19 cellular contexts compared by ENCODE assay signal in genomic region chr16:23120562-23120961, GRCh38. TPM values are rescaled to one million over a fixed set of nuclear protein-coding genes. Genes with fewer than 3 reads are reported as not detected.
DNase-seq lines count a peak whose midpoint lies in the region; ATAC-seq and TF ChIP-seq lines count a peak whose summit lies in the region.
"Had no signal": no experiment of that assay in that cellular context is flagged by ENCODE, and none has a peak within 500 bp of the region (broad histone marks: within the 10 kb centered on the region; RNA-seq: fewer than 3 reads in every experiment).

No MANE protein-coding gene starts in this region.

- BruUV-seq in MCF 10A (replicated peaks; lab: Mats Ljungman, UMichigan): no TSS peak

- no peak for TF ChIP-seq CTCF in HEK293 (tag by site-specific recombination; IDR thresholded peaks at IDR 0.05)
- TF ChIP-seq CTCF in MCF 10A (IDR thresholded peaks at IDR 0.05; ENCODE audit: unreplicated experiment): no peak
- TF ChIP-seq CTCF in suprapubic skin (IDR thresholded peaks at IDR 0.05): no peak
- TF ChIP-seq CTCF in mucosa of descending colon (IDR thresholded peaks at IDR 0.05): no peak

- ATAC-seq in memory B cell (ENCODE audit: low read depth) (no peak), mucosa of descending colon (no peak)
- ATAC-seq: lower lobe of right lung had no signal

- no peak overlapping the region for H3K4me3 Mint-ChIP-seq in MCF 10A (ENCODE audit: unreplicated experiment)
- no peak overlapping the region for H3K4me3 Mint-ChIP-seq in memory B cell
- H3K4me3 Mint-ChIP-seq: IgD-negative memory B cell, naive B cell had no signal

- POLR2A ChIA-PET in HEK293 (lab: Yijun Ruan, JAX): no interaction called here
- POLR2A ChIA-PET in MCF 10A (lab: Yijun Ruan, JAX): interaction anchor here (3.0 to 7.3 kb wide), 2 partner anchors 24 to 28 kb away, joined by 9 to 63 read pairs; partner anchors contain the start of gene USP31

- H3K27me3 Mint-ChIP-seq in MCF 10A (ENCODE audit: insufficient read depth, unreplicated experiment) (no peaks in the 10 kb centered on the region), memory B cell (no peaks in the 10 kb centered on the region)
- H3K27me3 Mint-ChIP-seq: IgD-negative memory B cell, naive B cell had no signal

- no peaks in the 10 kb centered on the region for H3K9me3 Mint-ChIP-seq in MCF 10A (ENCODE audit: unreplicated experiment)
- H3K9me3 Mint-ChIP-seq in memory B cell: no peaks in the 10 kb centered on the region
- H3K9me3 Mint-ChIP-seq: activated T-helper 2 cell treated with anti-CD3 and anti-CD28 coated beads, Interferon-gamma antibody, Interleukin-2, Interleukin-4, amounts not matched to agents 10 μg/mL and 5 μg/mL and 100 μg/mL, durations not matched to agents 14 hours and 24 hours and 36 hours; IgD-negative memory B cell; naive B cell had no signal

- no peaks in the 10 kb centered on the region for H3K27me3 ChIP-seq in suprapubic skin
- H3K27me3 ChIP-seq: MG63 had no signal

- H3K4me1 ChIP-seq in HEK293 (ENCODE audit: control insufficient read depth, insufficient read depth, low read length) (peaks cover 15% of the 10 kb centered on the region; the same call in 1 of the 2 replicates), suprapubic skin (peaks cover 52% of the 10 kb centered on the region), mucosa of descending colon (ENCODE audit: low read depth) (peaks cover 6% of the 10 kb centered on the region)

- CTCF ChIA-PET in HEK293 (lab: Yijun Ruan, JAX) (interaction anchor here (0.7 kb wide), 1 partner anchor 303 kb away, joined by 4 read pairs; no protein-coding TSS in a partner anchor), MCF 10A (lab: Yijun Ruan, JAX) (interaction anchor here (1.2 kb wide), 1 partner anchor 10 kb away, joined by 3 read pairs; no protein-coding TSS in a partner anchor)

- no peak for TF ChIP-seq EP300 in suprapubic skin (IDR thresholded peaks at IDR 0.05)

- no peak overlapping the region for H3K27ac ChIP-seq in HEK293 (ENCODE audit: extremely low read depth, low read depth, low read length)
- H3K27ac ChIP-seq in suprapubic skin: peak overlapping the region; percentile 54
- H3K27ac ChIP-seq: HL-60, lower lobe of right lung, PC-9 had no signal

- H3K4me3 ChIP-seq in HEK293 (ENCODE audit: low read depth, low read length): no peak overlapping the region
- no peak overlapping the region for H3K4me3 ChIP-seq in suprapubic skin
- no peak overlapping the region for H3K4me3 ChIP-seq in mucosa of descending colon
- H3K4me3 ChIP-seq: lower lobe of right lung, MG63, PC-9 had no signal

- intact Hi-C loops in MCF 10A (cut with micrococcal nuclease): no loop called here
- intact Hi-C loops in mucosa of descending colon (cut with DNase I, micrococcal nuclease): no loop called here

- 79% methylated on average over 4 of the region's 4 CpGs for WGBS in suprapubic skin

- DNase-seq in MCF 10A (ENCODE audit: unreplicated experiment): no peak
- no peak for DNase-seq in memory B cell (ENCODE audit: low spot score in 2 of 2)
- no peak for DNase-seq in suprapubic skin (ENCODE audit: low spot score in 2 of 2)
- no peak for DNase-seq in NOMO-1 (lab: John Stamatoyannopoulos, UW; ENCODE audit: unreplicated experiment in 2 of 2)
- no peak for DNase-seq in mucosa of descending colon
- no peak for DNase-seq in hepatic stellate cell (ENCODE audit: low spot score)
- DNase-seq: activated CD4-positive, CD25-positive, alpha-beta regulatory T cell treated with anti-CD3 and anti-CD28 coated beads, Interleukin-2, amount 50 U/mL, for 72 hours; COR-L47; erythroblast; lower lobe of right lung; MG63; naive B cell; NCI-H226; PC-9; stimulated activated CD4-positive, alpha-beta T cell treated with anti-CD3 and anti-CD28 coated beads, Interleukin-4, amount 100 ng/mL, for 24 hours had no signal

- H3K27ac Mint-ChIP-seq in MCF 10A (ENCODE audit: low read depth, unreplicated experiment): peak overlapping the region; percentile 59
- H3K27ac Mint-ChIP-seq in memory B cell: peak overlapping the region; percentile 81
- H3K27ac Mint-ChIP-seq: activated T-helper 2 cell treated with anti-CD3 and anti-CD28 coated beads, Interferon-gamma antibody, Interleukin-2, Interleukin-4, amounts not matched to agents 10 μg/mL and 5 μg/mL and 100 μg/mL, durations not matched to agents 14 hours and 24 hours and 36 hours; IgD-negative memory B cell had no signal

- no peaks in the 10 kb centered on the region for H3K9me3 ChIP-seq in HEK293 (ENCODE audit: control insufficient read depth, insufficient read depth, low read depth, low read length)
- H3K9me3 ChIP-seq in suprapubic skin: no peaks in the 10 kb centered on the region
- no peaks in the 10 kb centered on the region for H3K9me3 ChIP-seq in mucosa of descending colon
- H3K9me3 ChIP-seq: lower lobe of right lung, MG63 had no signal

- H3K36me3 ChIP-seq in HEK293 (ENCODE audit: control insufficient read depth in 2 of 2, insufficient read depth in 1 of 2, low read length in 2 of 2) (no peaks in the 10 kb centered on the region), suprapubic skin (no peaks in the 10 kb centered on the region), mucosa of descending colon (ENCODE audit: low read depth) (no peaks in the 10 kb centered on the region)
- H3K36me3 ChIP-seq: lower lobe of right lung, MG63 had no signal

- TF ChIP-seq POLR2A in suprapubic skin (IDR thresholded peaks at IDR 0.05): no peak

- H3K36me3 Mint-ChIP-seq in MCF 10A (ENCODE audit: insufficient read depth, unreplicated experiment) (no peaks in the 10 kb centered on the region), memory B cell (no peaks in the 10 kb centered on the region)
- H3K36me3 Mint-ChIP-seq: IgD-negative memory B cell, naive B cell had no signal

- H3K4me1 Mint-ChIP-seq in MCF 10A (ENCODE audit: insufficient read depth, unreplicated experiment) (peaks cover 59% of the 10 kb centered on the region), memory B cell (peaks cover 3% of the 10 kb centered on the region)

TF ChIP-seq in HEK293, 187 proteins besides CTCF, POLR2A, EP300 and RAD21:
- TF ChIP-seq ZNF560 (tag by site-specific recombination; IDR thresholded peaks at IDR 0.05; ENCODE audit: borderline replicate concordance) (no peak), ZNF146 (tag by site-specific recombination; IDR thresholded peaks at IDR 0.05) (0 out of 2 replicates have a peak, but pooled peaks have one; percentile 11)
TF ChIP-seq in HEK293: peak in this region for 1.

RNA-seq across cellular contexts. Expression of gene USP31, which starts 28.7 kb away (rescaled TPM):
- total RNA-seq in MCF 10A (2022): 23.0 and 26.9 TPM in 2 replicates
- 10 to 100 TPM; 22.0 to 44.7 (median 31.2) TPM for total RNA-seq in suprapubic skin
- total RNA-seq in mucosa of descending colon: 10 to 100 TPM in 1 of 3 donors, 1 to 10 TPM in 2; 6.5 to 15.1 (median 7.7) TPM
